ENCODE assay signal across 2 cellular contexts in genomic region chr2:46878240-46878877, GRCh38.
TF ChIP-seq lines count a peak whose summit lies in the region.

No MANE protein-coding gene starts in this region.

TF ChIP-seq in A549, 52 proteins besides CTCF, POLR2A, EP300 and RAD21:
- TF ChIP-seq REST (IDR thresholded peaks at IDR 0.05) (no peak), HOXB5 (CRISPR knock-in tag; IDR thresholded peaks at IDR 0.05) (no peak), EHF (CRISPR knock-in tag; IDR thresholded peaks at IDR 0.05) (no peak), HOXA7 (CRISPR knock-in tag; IDR thresholded peaks at IDR 0.05) (no peak)

TF ChIP-seq in H1, 55 proteins besides CTCF, POLR2A, EP300 and RAD21:
- TF ChIP-seq JUN (IDR thresholded peaks at IDR 0.05; ENCODE audit: low read depth, low read length) = no peak
- no peak for TF ChIP-seq ZNF274 (IDR thresholded peaks at IDR 0.05; ENCODE audit: borderline replicate concordance, extremely low read depth, low read length)
